In the genomic region with DNA sequence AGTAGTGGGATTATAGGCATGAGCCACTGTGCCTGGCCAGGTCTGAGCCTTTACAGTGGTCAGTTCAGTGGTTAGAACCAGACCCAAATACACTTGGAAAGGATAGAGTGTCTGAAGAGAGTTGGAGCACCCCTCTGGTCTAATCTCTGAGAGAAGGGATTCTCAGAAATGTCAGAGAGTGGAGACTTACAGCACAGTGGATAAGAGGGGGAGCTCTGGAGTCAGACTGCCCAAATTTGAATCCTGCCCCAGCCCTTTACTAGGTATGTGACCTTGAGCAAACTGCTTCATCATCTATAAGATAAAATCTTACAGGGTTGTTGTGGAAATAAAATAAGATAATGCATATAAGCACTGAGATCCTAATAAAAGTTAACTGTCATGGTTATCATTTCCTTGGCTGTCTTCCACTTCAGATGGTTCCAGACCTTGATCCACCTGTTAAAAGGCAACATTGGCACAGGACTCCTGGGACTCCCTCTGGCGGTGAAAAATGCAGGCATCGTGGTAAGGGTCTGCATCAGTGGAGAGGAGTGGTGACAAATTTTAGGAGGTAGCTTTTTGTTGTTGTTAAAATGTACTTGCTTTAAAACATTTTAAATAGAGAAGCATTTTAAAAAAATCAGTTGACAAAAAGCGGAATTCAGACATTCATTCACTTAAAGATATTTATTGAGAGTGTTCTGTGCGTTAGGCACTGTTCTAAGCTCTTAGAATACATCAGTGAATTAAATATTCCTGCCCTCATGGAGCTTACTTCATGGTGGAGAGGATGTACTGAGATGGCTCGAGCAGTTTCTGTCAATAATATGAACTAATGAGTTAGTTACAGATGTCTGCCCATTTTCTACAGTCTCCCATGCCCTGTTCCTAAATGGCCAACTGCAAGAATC, we compare ENCODE assay signal across 1 cellular context.
TF ChIP-seq lines count a peak whose summit lies in the region.

No MANE protein-coding gene starts in this region.

TF ChIP-seq in WTC11, 78 proteins besides CTCF, POLR2A, EP300 and RAD21 (continued from another document):
- TF ChIP-seq, protein P1, sequence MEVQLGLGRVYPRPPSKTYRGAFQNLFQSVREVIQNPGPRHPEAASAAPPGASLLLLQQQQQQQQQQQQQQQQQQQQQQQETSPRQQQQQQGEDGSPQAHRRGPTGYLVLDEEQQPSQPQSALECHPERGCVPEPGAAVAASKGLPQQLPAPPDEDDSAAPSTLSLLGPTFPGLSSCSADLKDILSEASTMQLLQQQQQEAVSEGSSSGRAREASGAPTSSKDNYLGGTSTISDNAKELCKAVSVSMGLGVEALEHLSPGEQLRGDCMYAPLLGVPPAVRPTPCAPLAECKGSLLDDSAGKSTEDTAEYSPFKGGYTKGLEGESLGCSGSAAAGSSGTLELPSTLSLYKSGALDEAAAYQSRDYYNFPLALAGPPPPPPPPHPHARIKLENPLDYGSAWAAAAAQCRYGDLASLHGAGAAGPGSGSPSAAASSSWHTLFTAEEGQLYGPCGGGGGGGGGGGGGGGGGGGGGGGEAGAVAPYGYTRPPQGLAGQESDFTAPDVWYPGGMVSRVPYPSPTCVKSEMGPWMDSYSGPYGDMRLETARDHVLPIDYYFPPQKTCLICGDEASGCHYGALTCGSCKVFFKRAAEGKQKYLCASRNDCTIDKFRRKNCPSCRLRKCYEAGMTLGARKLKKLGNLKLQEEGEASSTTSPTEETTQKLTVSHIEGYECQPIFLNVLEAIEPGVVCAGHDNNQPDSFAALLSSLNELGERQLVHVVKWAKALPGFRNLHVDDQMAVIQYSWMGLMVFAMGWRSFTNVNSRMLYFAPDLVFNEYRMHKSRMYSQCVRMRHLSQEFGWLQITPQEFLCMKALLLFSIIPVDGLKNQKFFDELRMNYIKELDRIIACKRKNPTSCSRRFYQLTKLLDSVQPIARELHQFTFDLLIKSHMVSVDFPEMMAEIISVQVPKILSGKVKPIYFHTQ (CRISPR knock-in tag; IDR thresholded peaks at IDR 0.05) = no peak
- no peak for TF ChIP-seq SMAD4 (CRISPR knock-in tag; IDR thresholded peaks at IDR 0.05)
- TF ChIP-seq, protein P2, sequence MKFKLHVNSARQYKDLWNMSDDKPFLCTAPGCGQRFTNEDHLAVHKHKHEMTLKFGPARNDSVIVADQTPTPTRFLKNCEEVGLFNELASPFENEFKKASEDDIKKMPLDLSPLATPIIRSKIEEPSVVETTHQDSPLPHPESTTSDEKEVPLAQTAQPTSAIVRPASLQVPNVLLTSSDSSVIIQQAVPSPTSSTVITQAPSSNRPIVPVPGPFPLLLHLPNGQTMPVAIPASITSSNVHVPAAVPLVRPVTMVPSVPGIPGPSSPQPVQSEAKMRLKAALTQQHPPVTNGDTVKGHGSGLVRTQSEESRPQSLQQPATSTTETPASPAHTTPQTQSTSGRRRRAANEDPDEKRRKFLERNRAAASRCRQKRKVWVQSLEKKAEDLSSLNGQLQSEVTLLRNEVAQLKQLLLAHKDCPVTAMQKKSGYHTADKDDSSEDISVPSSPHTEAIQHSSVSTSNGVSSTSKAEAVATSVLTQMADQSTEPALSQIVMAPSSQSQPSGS (CRISPR knock-in tag; IDR thresholded peaks at IDR 0.05; ENCODE audit: borderline replicate concordance, low read depth) = no peak
- TF ChIP-seq, protein P3, sequence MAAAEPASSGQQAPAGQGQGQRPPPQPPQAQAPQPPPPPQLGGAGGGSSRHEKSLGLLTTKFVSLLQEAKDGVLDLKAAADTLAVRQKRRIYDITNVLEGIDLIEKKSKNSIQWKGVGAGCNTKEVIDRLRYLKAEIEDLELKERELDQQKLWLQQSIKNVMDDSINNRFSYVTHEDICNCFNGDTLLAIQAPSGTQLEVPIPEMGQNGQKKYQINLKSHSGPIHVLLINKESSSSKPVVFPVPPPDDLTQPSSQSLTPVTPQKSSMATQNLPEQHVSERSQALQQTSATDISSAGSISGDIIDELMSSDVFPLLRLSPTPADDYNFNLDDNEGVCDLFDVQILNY (CRISPR knock-in tag; IDR thresholded peaks at IDR 0.05) = no peak
- TF ChIP-seq, protein P4, sequence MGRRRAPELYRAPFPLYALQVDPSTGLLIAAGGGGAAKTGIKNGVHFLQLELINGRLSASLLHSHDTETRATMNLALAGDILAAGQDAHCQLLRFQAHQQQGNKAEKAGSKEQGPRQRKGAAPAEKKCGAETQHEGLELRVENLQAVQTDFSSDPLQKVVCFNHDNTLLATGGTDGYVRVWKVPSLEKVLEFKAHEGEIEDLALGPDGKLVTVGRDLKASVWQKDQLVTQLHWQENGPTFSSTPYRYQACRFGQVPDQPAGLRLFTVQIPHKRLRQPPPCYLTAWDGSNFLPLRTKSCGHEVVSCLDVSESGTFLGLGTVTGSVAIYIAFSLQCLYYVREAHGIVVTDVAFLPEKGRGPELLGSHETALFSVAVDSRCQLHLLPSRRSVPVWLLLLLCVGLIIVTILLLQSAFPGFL (CRISPR knock-in tag; IDR thresholded peaks at IDR 0.05; ENCODE audit: borderline replicate concordance) = no peak
- no peak for TF ChIP-seq ZNF416 (CRISPR knock-in tag; IDR thresholded peaks at IDR 0.05)
- TF ChIP-seq, protein P5, sequence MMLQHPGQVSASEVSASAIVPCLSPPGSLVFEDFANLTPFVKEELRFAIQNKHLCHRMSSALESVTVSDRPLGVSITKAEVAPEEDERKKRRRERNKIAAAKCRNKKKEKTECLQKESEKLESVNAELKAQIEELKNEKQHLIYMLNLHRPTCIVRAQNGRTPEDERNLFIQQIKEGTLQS (CRISPR knock-in tag; conservative IDR thresholded peaks at IDR 0.05) = no peak
